Comparison of ENCODE assay signal across 1 cellular context in genomic region chr14:52939427-52939826, GRCh38.
TF ChIP-seq lines count a peak whose summit lies in the region.

No MANE protein-coding gene starts in this region.

TF ChIP-seq in GM12878, 131 proteins besides CTCF, POLR2A, EP300 and RAD21 (continued from another document):
- TF ChIP-seq SP1 (IDR thresholded peaks at IDR 0.05; ENCODE audit: low read depth, low read length) (no peak), NFXL1 (IDR thresholded peaks at IDR 0.05; ENCODE audit: borderline replicate concordance) (no peak), E2F8 (IDR thresholded peaks at IDR 0.05; ENCODE audit: low read depth, partially characterized antibody) (no peak), MEF2B (IDR thresholded peaks at IDR 0.05; ENCODE audit: partially characterized antibody, poor library complexity, severe bottlenecking) (no peak), HDGF (IDR thresholded peaks at IDR 0.05) (no peak)
- TF ChIP-seq, protein P1, sequence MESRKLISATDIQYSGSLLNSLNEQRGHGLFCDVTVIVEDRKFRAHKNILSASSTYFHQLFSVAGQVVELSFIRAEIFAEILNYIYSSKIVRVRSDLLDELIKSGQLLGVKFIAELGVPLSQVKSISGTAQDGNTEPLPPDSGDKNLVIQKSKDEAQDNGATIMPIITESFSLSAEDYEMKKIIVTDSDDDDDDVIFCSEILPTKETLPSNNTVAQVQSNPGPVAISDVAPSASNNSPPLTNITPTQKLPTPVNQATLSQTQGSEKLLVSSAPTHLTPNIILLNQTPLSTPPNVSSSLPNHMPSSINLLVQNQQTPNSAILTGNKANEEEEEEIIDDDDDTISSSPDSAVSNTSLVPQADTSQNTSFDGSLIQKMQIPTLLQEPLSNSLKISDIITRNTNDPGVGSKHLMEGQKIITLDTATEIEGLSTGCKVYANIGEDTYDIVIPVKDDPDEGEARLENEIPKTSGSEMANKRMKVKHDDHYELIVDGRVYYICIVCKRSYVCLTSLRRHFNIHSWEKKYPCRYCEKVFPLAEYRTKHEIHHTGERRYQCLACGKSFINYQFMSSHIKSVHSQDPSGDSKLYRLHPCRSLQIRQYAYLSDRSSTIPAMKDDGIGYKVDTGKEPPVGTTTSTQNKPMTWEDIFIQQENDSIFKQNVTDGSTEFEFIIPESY (IDR thresholded peaks at IDR 0.05), result no peak
TF ChIP-seq in GM12878: peak in this region for 0.
